In genomic region chr6:89351632-89352328, GRCh38 we compare ENCODE assay signal across 8 cellular contexts. TPM values are rescaled to one million over a fixed set of nuclear protein-coding genes. Genes with fewer than 3 reads are reported as not detected.
DNase-seq lines count a peak whose midpoint lies in the region; ATAC-seq and TF ChIP-seq lines count a peak whose summit lies in the region.

No MANE protein-coding gene starts in this region.

- H3K4me1 Mint-ChIP-seq in mesothelial cell of epicardium, result peaks cover 52% of the 10 kb centered on the region

- no peaks in the 10 kb centered on the region for H3K9me3 ChIP-seq in MG63

- H3K36me3 Mint-ChIP-seq in mesothelial cell of epicardium, result peaks cover 2% of the 10 kb centered on the region

- ATAC-seq in GM19328 (IDR thresholded peaks at IDR 0.05; ENCODE audit: unreplicated experiment) (no peak), GM18511 (IDR thresholded peaks at IDR 0.05; ENCODE audit: unreplicated experiment) (no peak)

- no peaks in the 10 kb centered on the region for H3K9me3 Mint-ChIP-seq in mesothelial cell of epicardium

- peak overlapping the region; percentile 99 for H3K27ac Mint-ChIP-seq in mesothelial cell of epicardium

- H3K27me3 Mint-ChIP-seq in mesothelial cell of epicardium (ENCODE audit: low read depth), result no peaks in the 10 kb centered on the region

- TF ChIP-seq CTCF in cardiac fibroblast (IDR thresholded peaks at IDR 0.05; ENCODE audit: low read depth, low read length) (no peak), mesothelial cell of epicardium (IDR thresholded peaks at IDR 0.05; ENCODE audit: unreplicated experiment) (no peak)

- H3K36me3 ChIP-seq in MG63, result peaks cover 6% of the 10 kb centered on the region

- peak overlapping the region; percentile 93 for H3K4me3 ChIP-seq in MG63
- H3K4me3 ChIP-seq in cardiac fibroblast (replicated peaks in 1 of 2; ENCODE audit: low read depth in 2 of 2, low read length in 2 of 2), result peak overlapping the region; percentile 65 to 82

- DNase-seq in EH (ENCODE audit: low read depth), result peak; percentile 29
- no peak for DNase-seq in MG63
- peak; percentile 4 to 20 for DNase-seq in cardiac fibroblast (ENCODE audit: low read depth in 2 of 2)
- DNase-seq in mesothelial cell of epicardium (ENCODE audit: low spot score in 2 of 2, unreplicated experiment in 2 of 2), result no peak
- no peak for DNase-seq in cerebellar nuclear complex (lab: John Stamatoyannopoulos, UW)
- DNase-seq in UCSD-AML1 (lab: John Stamatoyannopoulos, UW; ENCODE audit: unreplicated experiment), result no peak

- peak overlapping the region; percentile 95 for H3K4me3 Mint-ChIP-seq in mesothelial cell of epicardium

- no peaks in the 10 kb centered on the region for H3K27me3 ChIP-seq in MG63

RNA-seq across cellular contexts. Expression of gene UBE2J1, which starts 0.7 kb away (rescaled TPM):
- total RNA-seq in MG63 (2014; rRNA removed; shearing (Covaris generic); ENCODE audit: low replicate concordance), result 42.3 and 69.9 TPM in 2 replicates
- total RNA-seq in mesothelial cell of epicardium, result 32.2 to 35.0 TPM (median 34.2 TPM) in 3 replicates

RNA-seq across cellular contexts. Expression of gene GABRR2, which starts 36.7 kb away (rescaled TPM):
- not detected in 2 replicates for total RNA-seq in MG63 (2014; rRNA removed; shearing (Covaris generic); ENCODE audit: low replicate concordance)
- 0.75 to 1.3 TPM (median 0.87 TPM) in 3 replicates for total RNA-seq in mesothelial cell of epicardium

Comparison
In these comparisons a context has a peak if more than half of its experiments do, and no peak if none do; other contexts are left out.
1. DNase-seq: peak in EH (single experiment) and cardiac fibroblast (2 of 2); none in MG63 (single experiment), mesothelial cell of epicardium (0 of 2), cerebellar nuclear complex (0 of 2) and UCSD-AML1 (single experiment).